1 cellular context compared by ENCODE assay signal in the genomic region with DNA sequence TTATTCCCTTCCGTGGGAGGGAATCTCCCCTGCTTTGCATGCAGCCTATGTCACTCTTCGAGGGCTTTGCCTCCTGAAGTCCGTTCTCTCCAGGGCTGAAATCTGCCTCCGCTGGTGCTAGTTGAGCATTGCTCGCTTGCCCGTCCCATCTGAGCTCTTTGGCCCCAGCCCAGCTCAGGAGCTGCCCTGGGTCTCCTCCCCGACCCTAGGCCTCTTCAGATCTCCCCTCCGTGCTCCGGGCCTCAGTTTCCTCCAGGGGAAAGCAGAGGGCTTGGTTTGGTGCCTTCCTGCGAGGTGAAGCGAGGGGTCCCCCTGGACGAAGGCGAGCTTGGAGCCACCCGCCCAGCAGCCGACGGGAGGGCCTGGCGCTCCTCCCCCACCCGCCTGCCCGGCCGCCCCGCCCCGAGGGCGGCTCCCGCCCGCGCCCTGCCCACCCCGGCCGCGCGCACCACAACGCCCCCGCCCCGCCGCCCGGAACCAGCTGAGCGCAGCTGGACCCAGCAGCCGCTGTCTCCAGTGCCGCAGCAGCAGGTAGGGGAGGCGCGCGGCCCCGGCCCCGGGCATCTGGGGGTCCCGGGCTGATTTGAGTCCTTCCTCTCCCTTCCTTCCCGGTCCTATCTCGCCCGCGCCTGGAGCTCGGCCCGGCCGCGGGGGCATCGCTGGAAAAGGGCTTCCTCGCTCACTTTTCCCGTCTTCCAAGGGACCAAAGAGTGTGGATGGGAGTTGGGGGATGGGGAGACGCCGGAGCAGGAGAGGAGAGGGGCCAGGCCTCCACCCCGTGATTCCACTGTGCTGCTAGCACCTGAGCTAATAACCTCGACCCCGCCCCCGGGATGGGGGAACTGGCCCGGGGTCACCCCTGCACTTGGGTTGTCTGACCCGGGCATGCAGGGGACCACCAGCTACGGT.
TF ChIP-seq lines count a peak whose summit lies in the region.

A gene (plus strand): TSS at position 474 of the 909 bp plus-strand sequence. CDS start 33,810 bp downstream, outside the sequence.

TF ChIP-seq in SK-N-SH, 30 proteins besides CTCF, POLR2A, EP300 and RAD21 (continued from another document):
- TF ChIP-seq, protein P1, sequence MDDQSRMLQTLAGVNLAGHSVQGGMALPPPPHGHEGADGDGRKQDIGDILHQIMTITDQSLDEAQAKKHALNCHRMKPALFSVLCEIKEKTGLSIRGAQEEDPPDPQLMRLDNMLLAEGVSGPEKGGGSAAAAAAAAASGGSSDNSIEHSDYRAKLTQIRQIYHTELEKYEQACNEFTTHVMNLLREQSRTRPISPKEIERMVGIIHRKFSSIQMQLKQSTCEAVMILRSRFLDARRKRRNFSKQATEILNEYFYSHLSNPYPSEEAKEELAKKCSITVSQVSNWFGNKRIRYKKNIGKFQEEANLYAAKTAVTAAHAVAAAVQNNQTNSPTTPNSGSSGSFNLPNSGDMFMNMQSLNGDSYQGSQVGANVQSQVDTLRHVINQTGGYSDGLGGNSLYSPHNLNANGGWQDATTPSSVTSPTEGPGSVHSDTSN (IDR thresholded peaks at IDR 0.05), result peak; percentile 10; the same call in 1 of the 2 replicates
- TF ChIP-seq GATA2 (CRISPR knock-in tag; IDR thresholded peaks at IDR 0.05), result no peak
